ENCODE assay signal across 17 cellular contexts in genomic region chr9:91158946-91159345, GRCh38.
DNase-seq lines count a peak whose midpoint lies in the region; ATAC-seq and TF ChIP-seq lines count a peak whose summit lies in the region.
"Had no signal": no experiment of that assay in that cellular context is flagged by ENCODE, and none has a peak within 500 bp of the region (broad histone marks: within the 10 kb centered on the region; RNA-seq: fewer than 3 reads in every experiment).

No MANE protein-coding gene starts in this region.

- CTCF ChIA-PET in activated CD4-positive, alpha-beta T cell treated with anti-CD3 and anti-CD28 coated beads, Interleukin-2, amount 10 ng/mL, durations not matched to agents 7 days and 5 days (lab: Charles Lee) = interaction anchor here (1.0 to 2.9 kb wide), 3 partner anchors 7 to 31 kb away, joined by 3 to 21 read pairs (median 7); no protein-coding TSS in a partner anchor
- CTCF ChIA-PET in MCF 10A (lab: Yijun Ruan, JAX) = interaction anchor here (1.7 kb wide), 1 partner anchor 19 kb away, joined by 6 read pairs; no protein-coding TSS in a partner anchor
- CTCF ChIA-PET in mammary epithelial cell (lab: Charles Lee; ENCODE audit: low non-redundant PET) = no interaction called here

- H4K20me1 ChIP-seq in mammary epithelial cell (ENCODE audit: insufficient read depth, low read length) = no peaks in the 10 kb centered on the region

- H3K4me1 ChIP-seq in mammary epithelial cell (ENCODE audit: insufficient read depth, low read length) = peaks cover 26% of the 10 kb centered on the region

- POLR2A ChIA-PET in activated CD4-positive, alpha-beta T cell treated with anti-CD3 and anti-CD28 coated beads, Interleukin-2, amount 10 ng/mL, durations not matched to agents 7 days and 5 days (lab: Charles Lee) = no interaction called here
- POLR2A ChIA-PET in MCF 10A (lab: Yijun Ruan, JAX) = interaction anchor here (1.0 to 1.3 kb wide), 2 partner anchors 10 to 19 kb away, joined by 5 read pairs; no protein-coding TSS in a partner anchor

- peaks cover 17% of the 10 kb centered on the region for H3K9me3 Mint-ChIP-seq in activated CD4-positive, alpha-beta T cell treated with anti-CD3 and anti-CD28 coated beads, Interleukin-2, amount 10 ng/mL, durations not matched to agents 7 days and 5 days
- H3K9me3 Mint-ChIP-seq in MCF 10A (ENCODE audit: unreplicated experiment) = no peaks in the 10 kb centered on the region
- no peaks in the 10 kb centered on the region for H3K9me3 Mint-ChIP-seq in dendritic cell treated with granulocyte-macrophage colony-stimulating factor and Interleukin-4, amounts not matched to agents 40 ng/mL and 50 ng/mL, for 4 days
- H3K9me3 Mint-ChIP-seq in stimulated activated naive B cell treated with anti-CD40 and anti-IgM and Interleukin-4, amounts not matched to agents 10 μg/mL and 1 μg/mL and 100 μg/mL, for 72 hours = peaks cover 0 to under 1% of the 10 kb centered on the region in 2 donors

- H3K36me3 ChIP-seq in mammary epithelial cell (ENCODE audit: insufficient read depth, low read length) = no peaks in the 10 kb centered on the region

- no peaks in the 10 kb centered on the region for H3K9me3 ChIP-seq in mammary epithelial cell (replicated peaks; ENCODE audit: insufficient read depth, low read length)

- no peak overlapping the region for H3K4me2 ChIP-seq in mammary epithelial cell (ENCODE audit: insufficient read depth, low read depth, low read length)

- no peaks in the 10 kb centered on the region for H3K27me3 ChIP-seq in mammary epithelial cell (ENCODE audit: insufficient read depth, low read length)

- H3K27ac ChIP-seq in mammary epithelial cell (ENCODE audit: insufficient read depth, low read depth, low read length) = no peak overlapping the region

- no peak overlapping the region for H3K4me3 ChIP-seq in mammary epithelial cell (replicated peaks in 1 of 3; ENCODE audit: insufficient read depth in 1 of 3, low read depth in 2 of 3, low read length in 3 of 3)

- in situ Hi-C loops in mammary epithelial cell (cut with MboI; ENCODE audit: low sequenced_read_pairs in 2 of 2) = no loop called here

- no peak for ATAC-seq in stimulated activated naive B cell treated with anti-CD40 and anti-IgM and Interleukin-4, amounts not matched to agents 10 μg/mL and 1 μg/mL and 100 μg/mL, for 72 hours (replicated peaks)
- no peak for ATAC-seq in GM19351 (IDR thresholded peaks at IDR 0.05; ENCODE audit: unreplicated experiment)

- DNase-seq in activated CD4-positive, alpha-beta T cell treated with anti-CD3 and anti-CD28 coated beads, Interleukin-2, amount 10 ng/mL, durations not matched to agents 7 days and 5 days = peak; percentile 0
- DNase-seq in activated CD4-positive, alpha-beta T cell treated with anti-CD3 and anti-CD28 coated beads for 48 hours = no peak
- no peak for DNase-seq in MCF 10A (ENCODE audit: unreplicated experiment)
- DNase-seq in mammary epithelial cell = no peak
- no peak for DNase-seq in stimulated activated naive B cell treated with anti-CD40 and anti-IgM and Interleukin-4, amounts not matched to agents 10 μg/mL and 1 μg/mL and 100 μg/mL, for 72 hours
- no peak for DNase-seq in stimulated activated CD4-positive, alpha-beta T cell treated with anti-CD3 and anti-CD28 coated beads, Interleukin-15, amount 100 ng/mL, for 24 hours
- DNase-seq: COR-L47, GF-D8, HCEC 1CT, NCI-H1436, NCI-H2029, NCI-H2171, NCI-H446, NCI-H69, OCI-M1 had no signal

- peak overlapping the region; percentile 34 for H3K4me3 Mint-ChIP-seq in activated CD4-positive, alpha-beta T cell treated with anti-CD3 and anti-CD28 coated beads, Interleukin-2, amount 10 ng/mL, durations not matched to agents 7 days and 5 days
- H3K4me3 Mint-ChIP-seq in MCF 10A (ENCODE audit: unreplicated experiment) = no peak overlapping the region
- H3K4me3 Mint-ChIP-seq in dendritic cell treated with granulocyte-macrophage colony-stimulating factor and Interleukin-4, amounts not matched to agents 40 ng/mL and 50 ng/mL, for 4 days = no peak overlapping the region
- no peak overlapping the region for H3K4me3 Mint-ChIP-seq in stimulated activated naive B cell treated with anti-CD40 and anti-IgM and Interleukin-4, amounts not matched to agents 10 μg/mL and 1 μg/mL and 100 μg/mL, for 72 hours

- no peaks in the 10 kb centered on the region for H3K27me3 Mint-ChIP-seq in activated CD4-positive, alpha-beta T cell treated with anti-CD3 and anti-CD28 coated beads, Interleukin-2, amount 10 ng/mL, durations not matched to agents 7 days and 5 days
- H3K27me3 Mint-ChIP-seq in MCF 10A (ENCODE audit: insufficient read depth, unreplicated experiment) = no peaks in the 10 kb centered on the region
- H3K27me3 Mint-ChIP-seq in dendritic cell treated with granulocyte-macrophage colony-stimulating factor and Interleukin-4, amounts not matched to agents 40 ng/mL and 50 ng/mL, for 4 days = no peaks in the 10 kb centered on the region
- no peaks in the 10 kb centered on the region for H3K27me3 Mint-ChIP-seq in stimulated activated naive B cell treated with anti-CD40 and anti-IgM and Interleukin-4, amounts not matched to agents 10 μg/mL and 1 μg/mL and 100 μg/mL, for 72 hours

- H3K9ac ChIP-seq in mammary epithelial cell (ENCODE audit: insufficient read depth, low read length) = no peak overlapping the region

- 100% methylated on average over 3 of the region's 3 CpGs for WGBS in mammary epithelial cell (ENCODE audit: low coverage, missing lambda C conversion rate)

- no peak overlapping the region for H3K27ac Mint-ChIP-seq in activated CD4-positive, alpha-beta T cell treated with anti-CD3 and anti-CD28 coated beads, Interleukin-2, amount 10 ng/mL, durations not matched to agents 7 days and 5 days
- peak overlapping the region; percentile 46 for H3K27ac Mint-ChIP-seq in MCF 10A (ENCODE audit: low read depth, unreplicated experiment)
- H3K27ac Mint-ChIP-seq in dendritic cell treated with granulocyte-macrophage colony-stimulating factor and Interleukin-4, amounts not matched to agents 40 ng/mL and 50 ng/mL, for 4 days = peak overlapping the region; percentile 99
- H3K27ac Mint-ChIP-seq in stimulated activated naive B cell treated with anti-CD40 and anti-IgM and Interleukin-4, amounts not matched to agents 10 μg/mL and 1 μg/mL and 100 μg/mL, for 72 hours = peak overlapping the region; percentile 71

- dilution Hi-C loops in mammary epithelial cell (cut with HindIII; ENCODE audit: low sequenced_read_pairs) = no loop called here

- no peaks in the 10 kb centered on the region for H3K79me2 ChIP-seq in mammary epithelial cell (ENCODE audit: insufficient read depth, low read length)

- intact Hi-C loops in MCF 10A (cut with micrococcal nuclease) = no loop called here
- intact Hi-C loops in mammary epithelial cell (cut with micrococcal nuclease) = no loop called here
- intact Hi-C loops in dendritic cell treated with granulocyte-macrophage colony-stimulating factor and Interleukin-4, amounts not matched to agents 40 ng/mL and 50 ng/mL, for 4 days (cut with micrococcal nuclease) = no loop called here

- H2AFZ ChIP-seq in mammary epithelial cell (ENCODE audit: low read depth, low read length) = no peak overlapping the region

- TF ChIP-seq CTCF in MCF 10A (IDR thresholded peaks at IDR 0.05; ENCODE audit: unreplicated experiment) (no peak), mammary epithelial cell (conservative IDR thresholded peaks at IDR 0.05 in 1 of 2, IDR thresholded peaks at IDR 0.05 in 1 of 2; ENCODE audit: extremely low read depth in 1 of 2, insufficient read depth in 1 of 2, low read depth in 1 of 2, low read length in 2 of 2) (no peak)

- peaks cover 41% of the 10 kb centered on the region for H3K36me3 Mint-ChIP-seq in activated CD4-positive, alpha-beta T cell treated with anti-CD3 and anti-CD28 coated beads, Interleukin-2, amount 10 ng/mL, durations not matched to agents 7 days and 5 days (ENCODE audit: low read depth)
- no peaks in the 10 kb centered on the region for H3K36me3 Mint-ChIP-seq in MCF 10A (ENCODE audit: insufficient read depth, unreplicated experiment)
- peaks cover 12% of the 10 kb centered on the region for H3K36me3 Mint-ChIP-seq in dendritic cell treated with granulocyte-macrophage colony-stimulating factor and Interleukin-4, amounts not matched to agents 40 ng/mL and 50 ng/mL, for 4 days (ENCODE audit: low read depth)
- peaks cover 15 to 25% of the 10 kb centered on the region in 2 donors for H3K36me3 Mint-ChIP-seq in stimulated activated naive B cell treated with anti-CD40 and anti-IgM and Interleukin-4, amounts not matched to agents 10 μg/mL and 1 μg/mL and 100 μg/mL, for 72 hours

- peaks cover 78% of the 10 kb centered on the region for H3K4me1 Mint-ChIP-seq in activated CD4-positive, alpha-beta T cell treated with anti-CD3 and anti-CD28 coated beads, Interleukin-2, amount 10 ng/mL, durations not matched to agents 7 days and 5 days
- peaks cover 19% of the 10 kb centered on the region for H3K4me1 Mint-ChIP-seq in MCF 10A (ENCODE audit: insufficient read depth, unreplicated experiment)
- H3K4me1 Mint-ChIP-seq in dendritic cell treated with granulocyte-macrophage colony-stimulating factor and Interleukin-4, amounts not matched to agents 40 ng/mL and 50 ng/mL, for 4 days (ENCODE audit: low read depth) = peaks cover 59% of the 10 kb centered on the region
- H3K4me1 Mint-ChIP-seq in stimulated activated naive B cell treated with anti-CD40 and anti-IgM and Interleukin-4, amounts not matched to agents 10 μg/mL and 1 μg/mL and 100 μg/mL, for 72 hours = peaks cover 27 to 68% of the 10 kb centered on the region in 2 donors

- no TSS peak for BruUV-seq in MCF 10A (replicated peaks; lab: Mats Ljungman, UMichigan)
- BruUV-seq in mammary epithelial cell (replicated peaks; lab: Mats Ljungman, UMichigan) = no TSS peak
